In the genomic region with DNA sequence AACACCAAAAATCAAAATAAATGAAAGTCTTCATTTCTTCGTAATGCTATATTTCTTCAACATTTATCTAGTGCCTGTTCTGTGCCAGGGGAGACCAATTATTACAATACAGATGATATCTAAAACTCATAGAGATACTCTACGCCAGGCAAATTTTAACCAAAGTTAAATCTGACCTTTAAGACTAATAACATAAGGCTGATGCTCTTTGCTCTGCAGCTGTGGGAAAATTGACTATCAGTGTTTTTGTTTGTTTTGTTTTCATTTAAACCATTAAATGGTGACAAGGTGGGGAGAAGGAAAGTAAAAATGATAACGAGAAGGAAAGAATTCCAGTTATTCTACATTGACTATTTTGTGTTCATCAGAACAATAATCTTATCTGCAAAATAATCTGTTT, we compare ENCODE assay signal across 11 cellular contexts.
"Had no signal": no experiment of that assay in that cellular context is flagged by ENCODE, and none has a peak within 500 bp of the region (broad histone marks: within the 10 kb centered on the region; RNA-seq: fewer than 3 reads in every experiment).

No MANE protein-coding gene starts in this region.

- DNase-seq: GM23248, GOT3, H7, H9, HCEC 1CT, HFFc6 had no signal

- H3K4me3 ChIP-seq: GM23248, GM23338, HAP-1 had no signal

- H3K9me3 Mint-ChIP-seq: GM23338, H9 had no signal

- H3K4me2 ChIP-seq: GM23338 had no signal

- H2AFZ ChIP-seq: GM23248, GM23338 had no signal

- H3K4me1 ChIP-seq: HAP-1 had no signal

- H3K9me3 ChIP-seq: HAP-1 had no signal

- FAIRE-seq: H1, H54 had no signal

- H3K4me3 Mint-ChIP-seq: GM23338, H9, HFFc6 had no signal

- H3K36me3 ChIP-seq: HAP-1 had no signal

- H3K9ac ChIP-seq: GM23248 had no signal

- ATAC-seq: GM23338, HCT116 had no signal

- H3K27ac ChIP-seq: GM23248 had no signal

- H3K27ac Mint-ChIP-seq: GM23338, H9, HFFc6 had no signal
